In the genomic region with DNA sequence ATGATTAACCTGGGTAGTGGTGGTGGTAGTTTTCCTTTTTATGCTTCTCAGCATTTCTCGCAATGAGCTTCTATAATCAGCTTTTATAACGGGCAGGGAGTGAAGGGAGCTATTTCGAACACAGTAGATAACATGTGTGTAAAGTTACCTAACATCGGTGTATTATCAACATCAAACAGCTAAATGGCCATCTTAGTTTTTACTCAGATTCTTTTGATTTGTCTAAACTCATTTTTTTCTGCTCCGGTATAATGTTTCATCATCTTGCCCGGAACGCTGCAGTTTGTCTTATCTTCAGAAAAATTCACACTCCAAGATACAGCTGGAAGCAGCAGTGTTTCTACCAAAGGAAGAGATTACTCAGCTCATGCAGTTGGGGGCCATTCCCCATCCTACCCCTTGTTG, we compare ENCODE assay signal across 16 cellular contexts. TPM values are rescaled to one million over a fixed set of nuclear protein-coding genes. Genes with fewer than 3 reads are reported as not detected.
A peak's percentile ranks its signal among the peaks of the same experiment; 100 is the strongest.
DNase-seq lines count a peak whose midpoint lies in the region; ATAC-seq and TF ChIP-seq lines count a peak whose summit lies in the region.
"Had no signal": no experiment of that assay in that cellular context is flagged by ENCODE, and none has a peak within 500 bp of the region (broad histone marks: within the 10 kb centered on the region; RNA-seq: fewer than 3 reads in every experiment).

No MANE protein-coding gene starts in this region.

- H3K27ac ChIP-seq in cingulate gyrus (ENCODE audit: low read depth, low read length) (peak overlapping the region; percentile 6), smooth muscle cell (ENCODE audit: low read depth) (peak overlapping the region; percentile 76)

- H3K79me2 ChIP-seq in smooth muscle cell (ENCODE audit: low read depth): no peaks in the 10 kb centered on the region

- TF ChIP-seq CTCF in smooth muscle cell (IDR thresholded peaks at IDR 0.05; ENCODE audit: borderline replicate concordance, insufficient read depth, poor library complexity, severe bottlenecking): no peak

- peak; percentile 72 for DNase-seq in OCI-M1 (lab: John Stamatoyannopoulos, UW)
- peak; percentile 78 for DNase-seq in iris pigment epithelial cell (ENCODE audit: low read depth)
- DNase-seq in smooth muscle cell (lab: John Stamatoyannopoulos, UW; ENCODE audit: unreplicated experiment): no peak
- no peak for DNase-seq in central memory CD4-positive, alpha-beta T cell
- no peak for DNase-seq in activated CD4-positive, alpha-beta T cell treated with anti-CD3 and anti-CD28 coated beads, Interleukin-2, amount 10 ng/mL, durations not matched to agents 7 days and 5 days
- DNase-seq: activated naive CD8-positive, alpha-beta T cell treated with anti-CD3 and anti-CD28 coated beads, Interleukin-2, amount 10 ng/mL, durations not matched to agents 7 days and 5 days; NCI-H1436; NCI-H526 treated with DMSO at 0.1 percent for 48 hours; T-helper 9 cell had no signal

- H3K36me3 ChIP-seq in smooth muscle cell (ENCODE audit: low read depth): no peaks in the 10 kb centered on the region

- H3K4me1 ChIP-seq in smooth muscle cell (ENCODE audit: low read depth): peaks cover 17% of the 10 kb centered on the region

- no peak overlapping the region for H3K27ac Mint-ChIP-seq in stimulated activated memory B cell treated with anti-CD40 and anti-IgM and Interleukin-4, amounts not matched to agents 10 μg/mL and 1 μg/mL and 100 μg/mL, for 72 hours
- no peak overlapping the region for H3K27ac Mint-ChIP-seq in activated CD4-positive, alpha-beta T cell treated with anti-CD3 and anti-CD28 coated beads, Interleukin-2, amount 10 ng/mL, durations not matched to agents 7 days and 5 days
- H3K27ac Mint-ChIP-seq: IgD-negative memory B cell had no signal

- no peak for ATAC-seq in GM21528 (IDR thresholded peaks at IDR 0.05; ENCODE audit: low FRiP score, unreplicated experiment)
- ATAC-seq in stimulated activated memory B cell treated with anti-CD40 and anti-IgM and Interleukin-4, amounts not matched to agents 10 μg/mL and 1 μg/mL and 100 μg/mL, for 72 hours: no peak

- H3K27me3 ChIP-seq in smooth muscle cell (ENCODE audit: low read depth): no peaks in the 10 kb centered on the region

- peaks cover 1% of the 10 kb centered on the region for H3K36me3 Mint-ChIP-seq in stimulated activated memory B cell treated with anti-CD40 and anti-IgM and Interleukin-4, amounts not matched to agents 10 μg/mL and 1 μg/mL and 100 μg/mL, for 72 hours
- H3K36me3 Mint-ChIP-seq in activated CD4-positive, alpha-beta T cell treated with anti-CD3 and anti-CD28 coated beads, Interleukin-2, amount 10 ng/mL, durations not matched to agents 7 days and 5 days (ENCODE audit: low read depth): peaks cover 12% of the 10 kb centered on the region
- H3K36me3 Mint-ChIP-seq: IgD-negative memory B cell had no signal

- H3K4me2 ChIP-seq in smooth muscle cell: peak overlapping the region; percentile 81

- no peaks in the 10 kb centered on the region for H3K9me3 Mint-ChIP-seq in stimulated activated memory B cell treated with anti-CD40 and anti-IgM and Interleukin-4, amounts not matched to agents 10 μg/mL and 1 μg/mL and 100 μg/mL, for 72 hours
- H3K9me3 Mint-ChIP-seq in activated CD4-positive, alpha-beta T cell treated with anti-CD3 and anti-CD28 coated beads, Interleukin-2, amount 10 ng/mL, durations not matched to agents 7 days and 5 days: no peaks in the 10 kb centered on the region

- POLR2A ChIA-PET in activated CD4-positive, alpha-beta T cell treated with anti-CD3 and anti-CD28 coated beads, Interleukin-2, amount 10 ng/mL, durations not matched to agents 7 days and 5 days (lab: Charles Lee): interaction anchor here (0.6 kb wide), 1 partner anchor 272 kb away, joined by 4 read pairs; no protein-coding TSS in a partner anchor

- H3K4me1 Mint-ChIP-seq in stimulated activated memory B cell treated with anti-CD40 and anti-IgM and Interleukin-4, amounts not matched to agents 10 μg/mL and 1 μg/mL and 100 μg/mL, for 72 hours: peaks cover 11% of the 10 kb centered on the region
- H3K4me1 Mint-ChIP-seq in activated CD4-positive, alpha-beta T cell treated with anti-CD3 and anti-CD28 coated beads, Interleukin-2, amount 10 ng/mL, durations not matched to agents 7 days and 5 days: peaks cover 29% of the 10 kb centered on the region

- H3K4me3 Mint-ChIP-seq in stimulated activated memory B cell treated with anti-CD40 and anti-IgM and Interleukin-4, amounts not matched to agents 10 μg/mL and 1 μg/mL and 100 μg/mL, for 72 hours: no peak overlapping the region
- H3K4me3 Mint-ChIP-seq in activated CD4-positive, alpha-beta T cell treated with anti-CD3 and anti-CD28 coated beads, Interleukin-2, amount 10 ng/mL, durations not matched to agents 7 days and 5 days: no peak overlapping the region
- H3K4me3 Mint-ChIP-seq: activated naive CD8-positive, alpha-beta T cell treated with anti-CD3 and anti-CD28 coated beads, Interleukin-2, amount 10 ng/mL, durations not matched to agents 7 days and 5 days; IgD-negative memory B cell had no signal

- H3K9ac ChIP-seq in smooth muscle cell (ENCODE audit: low read depth): no peak overlapping the region

- H2AFZ ChIP-seq in smooth muscle cell (ENCODE audit: low read depth): peak overlapping the region; percentile 78

- H4K20me1 ChIP-seq in smooth muscle cell (ENCODE audit: low read depth): no peaks in the 10 kb centered on the region

- peak overlapping the region; percentile 24 for H3K4me3 ChIP-seq in smooth muscle cell

- WGBS in smooth muscle cell (ENCODE audit: low lambda C conversion rate): 28% methylated on average over 7 of the region's 7 CpGs

- H3K27me3 Mint-ChIP-seq in stimulated activated memory B cell treated with anti-CD40 and anti-IgM and Interleukin-4, amounts not matched to agents 10 μg/mL and 1 μg/mL and 100 μg/mL, for 72 hours: no peaks in the 10 kb centered on the region
- no peaks in the 10 kb centered on the region for H3K27me3 Mint-ChIP-seq in activated CD4-positive, alpha-beta T cell treated with anti-CD3 and anti-CD28 coated beads, Interleukin-2, amount 10 ng/mL, durations not matched to agents 7 days and 5 days
- H3K27me3 Mint-ChIP-seq: IgD-negative memory B cell had no signal

- no peaks in the 10 kb centered on the region for H3K9me3 ChIP-seq in smooth muscle cell (replicated peaks; ENCODE audit: low read depth)

- CTCF ChIA-PET in activated CD4-positive, alpha-beta T cell treated with anti-CD3 and anti-CD28 coated beads, Interleukin-2, amount 10 ng/mL, durations not matched to agents 7 days and 5 days (lab: Charles Lee): no interaction called here

- H3F3A ChIP-seq in smooth muscle cell (ENCODE audit: low read depth): peaks cover 5% of the 10 kb centered on the region

RNA-seq across cellular contexts. Expression of gene CPA1, which starts 12.2 kb away (rescaled TPM):
- 0.90 TPM in 2 replicates for total RNA-seq in smooth muscle cell
- 1.7 and 3.8 TPM in 2 replicates for polyA plus RNA-seq in smooth muscle cell
- not detected for total RNA-seq in activated CD4-positive, alpha-beta T cell treated with anti-CD3 and anti-CD28 coated beads, Interleukin-2, amount 10 ng/mL, durations not matched to agents 7 days and 5 days
- total RNA-seq: activated CD8-positive, alpha-beta memory T cell treated with anti-CD3 and anti-CD28 coated beads for 36 hours; activated naive CD8-positive, alpha-beta T cell treated with anti-CD3 and anti-CD28 coated beads, Interleukin-2, amount 10 ng/mL, durations not matched to agents 7 days and 5 days; RPMI7951; temporal lobe had no signal
- polyA plus RNA-seq: IgD-negative memory B cell had no signal

RNA-seq across cellular contexts. Expression of gene CPA5, which starts 47.8 kb away (rescaled TPM):
- total RNA-seq in smooth muscle cell: not detected in 2 replicates
- 0.45 TPM in 1 of 2 replicates, not detected in the other for polyA plus RNA-seq in smooth muscle cell
- not detected for total RNA-seq in activated CD4-positive, alpha-beta T cell treated with anti-CD3 and anti-CD28 coated beads, Interleukin-2, amount 10 ng/mL, durations not matched to agents 7 days and 5 days
- total RNA-seq: temporal lobe had no signal
- polyA plus RNA-seq: IgD-negative memory B cell had no signal

RNA-seq across cellular contexts. Expression of gene CEP41, which starts 48.4 kb away (rescaled TPM):
- total RNA-seq in smooth muscle cell: 18.3 and 23.0 TPM in 2 replicates
- 27.1 and 35.1 TPM in 2 replicates for polyA plus RNA-seq in smooth muscle cell
- total RNA-seq in activated CD4-positive, alpha-beta T cell treated with anti-CD3 and anti-CD28 coated beads, Interleukin-2, amount 10 ng/mL, durations not matched to agents 7 days and 5 days: 10 to 100 TPM; 18.5 to 19.6 TPM

Comparison
In these comparisons a context has a peak if more than half of its experiments do, and no peak if none do; other contexts are left out.
1. DNase-seq: peak in OCI-M1 (single experiment) and iris pigment epithelial cell (single experiment); none in smooth muscle cell (single experiment), central memory CD4-positive, alpha-beta T cell (single experiment) and activated CD4-positive, alpha-beta T cell treated with anti-CD3 and anti-CD28 coated beads, Interleukin-2, amount 10 ng/mL, durations not matched to agents 7 days and 5 days (single experiment).